In genomic region chr10:33774857-33775256, GRCh38 we compare ENCODE assay signal across 27 cellular contexts.
"Had no signal": no experiment of that assay in that cellular context is flagged by ENCODE, and none has a peak within 500 bp of the region (broad histone marks: within the 10 kb centered on the region; RNA-seq: fewer than 3 reads in every experiment).

No MANE protein-coding gene starts in this region.

- H3K27ac Mint-ChIP-seq: effector memory CD8-positive, alpha-beta T cell; endodermal cell; mesothelial cell of epicardium; naive B cell; naive thymus-derived CD8-positive, alpha-beta T cell had no signal

- H3K27me3 ChIP-seq: esophagus squamous epithelium, gastrocnemius medialis, heart right ventricle, left lung had no signal

- H3K27me3 Mint-ChIP-seq: effector memory CD8-positive, alpha-beta T cell; naive B cell had no signal

- H3K4me3 ChIP-seq: esophagus squamous epithelium, gastrocnemius medialis, heart right ventricle, left lung, lower lobe of right lung, mucosa of descending colon had no signal

- H3K36me3 ChIP-seq: esophagus squamous epithelium, gastrocnemius medialis, heart right ventricle, left lung, lower lobe of right lung had no signal

- H3K4me1 ChIP-seq: gastrocnemius medialis had no signal

- H3K4me3 Mint-ChIP-seq: dendritic cell treated with granulocyte-macrophage colony-stimulating factor and Interleukin-4, amounts not matched to agents 40 ng/mL and 50 ng/mL, for 4 days; effector memory CD8-positive, alpha-beta T cell; endodermal cell; mesothelial cell of epicardium; naive thymus-derived CD8-positive, alpha-beta T cell had no signal

- DNase-seq: cortex of kidney; effector CD8-positive, alpha-beta T cell; effector memory CD8-positive, alpha-beta T cell; endodermal cell; erythroblast; esophagus squamous epithelium; foreskin fibroblast; foreskin melanocyte; gastrocnemius medialis; glutamatergic neuron; head of caudate nucleus; heart right ventricle; hippocampal formation; left cardiac atrium; left lung; left ventricle myocardium superior; lower lobe of right lung; mesenchymal stem cell; mucosa of descending colon; naive B cell; naive thymus-derived CD8-positive, alpha-beta T cell had no signal

- H3K27ac ChIP-seq: epithelial cell of prostate, esophagus squamous epithelium, gastrocnemius medialis, heart right ventricle, left lung, lower lobe of right lung had no signal

- H3K9me3 ChIP-seq: esophagus squamous epithelium, gastrocnemius medialis, heart right ventricle, left lung, lower lobe of right lung, mucosa of descending colon had no signal

- H3K9me3 Mint-ChIP-seq: dendritic cell treated with granulocyte-macrophage colony-stimulating factor and Interleukin-4, amounts not matched to agents 40 ng/mL and 50 ng/mL, for 4 days; effector memory CD8-positive, alpha-beta T cell; endodermal cell; mesothelial cell of epicardium; naive thymus-derived CD8-positive, alpha-beta T cell had no signal

- FAIRE-seq: endometrium, islet of Langerhans, keratinocyte had no signal

- H3K36me3 Mint-ChIP-seq: mesothelial cell of epicardium; naive B cell; naive thymus-derived CD8-positive, alpha-beta T cell had no signal
